In genomic region chr22:36233796-36234195, GRCh38 we compare ENCODE assay signal across 25 cellular contexts. TPM values are rescaled to one million over a fixed set of nuclear protein-coding genes. Genes with fewer than 3 reads are reported as not detected.
DNase-seq lines count a peak whose midpoint lies in the region; ATAC-seq, FAIRE-seq and TF ChIP-seq lines count a peak whose summit lies in the region.
"Had no signal": no experiment of that assay in that cellular context is flagged by ENCODE, and none has a peak within 500 bp of the region (broad histone marks: within the 10 kb centered on the region; RNA-seq: fewer than 3 reads in every experiment).

No MANE protein-coding gene starts in this region.

- H3K9me3 Mint-ChIP-seq in CD4-positive, alpha-beta memory T cell, result peaks cover 0 to 4% (median 0%) of the 10 kb centered on the region in 8 donors
- H3K9me3 Mint-ChIP-seq in nephron, result peaks cover 2% of the 10 kb centered on the region
- H3K9me3 Mint-ChIP-seq in CD8-positive, alpha-beta T cell, result peaks cover 3% of the 10 kb centered on the region

- peaks cover 63% of the 10 kb centered on the region for H3K36me3 ChIP-seq in CD4-positive, alpha-beta memory T cell (ENCODE audit: insufficient read depth, low read length)
- H3K36me3 ChIP-seq in IMR-90 (ENCODE audit: control insufficient read depth, insufficient read depth, low read length) (peaks cover 30% of the 10 kb centered on the region), GM12878 (ENCODE audit: control insufficient read depth in 2 of 2, insufficient read depth in 2 of 2, low read length in 1 of 2) (peaks cover 7 to 26% of the 10 kb centered on the region in 2 experiments; a peak in 3 of 4 replicates)
- H3K36me3 ChIP-seq in CD8-positive, alpha-beta T cell (ENCODE audit: insufficient read depth, low read length), result peaks cover 36% of the 10 kb centered on the region

- peaks cover 34 to 55% (median 43%) of the 10 kb centered on the region in 4 donors for H3K4me1 Mint-ChIP-seq in CD4-positive, alpha-beta memory T cell
- H3K4me1 Mint-ChIP-seq in nephron, result peaks cover 46% of the 10 kb centered on the region
- peaks cover 51% of the 10 kb centered on the region for H3K4me1 Mint-ChIP-seq in CD8-positive, alpha-beta T cell (ENCODE audit: low read depth)

- no peak overlapping the region for H2BK120ac ChIP-seq in IMR-90 (ENCODE audit: low read depth, low read length)

- H3K9me1 ChIP-seq in IMR-90 (ENCODE audit: insufficient read depth, low read length), result peaks cover 20% of the 10 kb centered on the region

- no peak overlapping the region for H2BK15ac ChIP-seq in IMR-90 (ENCODE audit: low read depth, low read length)

- TF ChIP-seq RAD21 in IMR-90 (IDR thresholded peaks at IDR 0.05; ENCODE audit: low read length) (no peak), GM12878 (IDR thresholded peaks at IDR 0.05; ENCODE audit: insufficient read depth, low read depth, low read length) (no peak)

- no peak overlapping the region for H3K4me3 ChIP-seq in CD4-positive, alpha-beta memory T cell (ENCODE audit: low read length in 2 of 2)
- H3K4me3 ChIP-seq in IMR-90 (ENCODE audit: insufficient read depth, low read depth, low read length) (no peak overlapping the region), GM12878 (no peak overlapping the region)
- H3K4me3 ChIP-seq in CD8-positive, alpha-beta T cell (ENCODE audit: low read depth, low read length), result no peak overlapping the region
- H3K4me3 ChIP-seq: adrenal gland, left ventricle myocardium inferior, mucosa of descending colon, pancreas, smooth muscle cell, transverse colon had no signal

- ATAC-seq in IMR-90 (ENCODE audit: low read depth), result peak; percentile 33
- no peak for ATAC-seq in GM12878
- no peak for ATAC-seq in CD8-positive, alpha-beta T cell
- ATAC-seq in GM21423 (IDR thresholded peaks at IDR 0.05; ENCODE audit: unreplicated experiment), result no peak
- ATAC-seq: mucosa of descending colon, pancreas, Right ventricle myocardium inferior, WTC11 had no signal

- H4K8ac ChIP-seq in IMR-90 (ENCODE audit: low read depth in 2 of 2, low read length in 2 of 2), result no peak overlapping the region

- no peaks in the 10 kb centered on the region for H3K27me3 Mint-ChIP-seq in CD4-positive, alpha-beta memory T cell
- H3K27me3 Mint-ChIP-seq in nephron (ENCODE audit: low read depth), result no peaks in the 10 kb centered on the region
- H3K27me3 Mint-ChIP-seq in CD8-positive, alpha-beta T cell (ENCODE audit: low read depth), result no peaks in the 10 kb centered on the region

- no peak overlapping the region for H2BK5ac ChIP-seq in IMR-90 (ENCODE audit: low read depth, low read length, poor library complexity, severe bottlenecking)

- H3K23ac ChIP-seq in IMR-90 (ENCODE audit: low read depth, low read length), result no peak overlapping the region

- no peak overlapping the region for H3K27ac ChIP-seq in CD4-positive, alpha-beta memory T cell (ENCODE audit: low read depth, low read length)
- H3K27ac ChIP-seq in IMR-90 (ENCODE audit: insufficient read depth, low read length), result no peak overlapping the region
- H3K27ac ChIP-seq in GM12878 (ENCODE audit: control insufficient read depth, insufficient read depth), result no peak overlapping the region
- H3K27ac ChIP-seq in CD8-positive, alpha-beta T cell (ENCODE audit: low read depth, low read length), result no peak overlapping the region
- H3K27ac ChIP-seq: adrenal gland, epithelial cell of prostate, left ventricle myocardium inferior, pancreas, transverse colon had no signal

- BruUV-seq in IMR-90 (replicated peaks; lab: Mats Ljungman, UMichigan) (no TSS peak), GM12878 (replicated peaks; lab: Mats Ljungman, UMichigan) (no TSS peak)

- H3K27me3 ChIP-seq in CD4-positive, alpha-beta memory T cell (ENCODE audit: insufficient read depth, low read length), result no peaks in the 10 kb centered on the region
- H3K27me3 ChIP-seq in IMR-90 (ENCODE audit: control insufficient read depth, insufficient read depth, low read length) (no peaks in the 10 kb centered on the region), GM12878 (replicated peaks in 1 of 2; ENCODE audit: control insufficient read depth in 2 of 2, insufficient read depth in 2 of 2, low read length in 1 of 2) (no peaks in the 10 kb centered on the region)
- H3K27me3 ChIP-seq in CD8-positive, alpha-beta T cell (ENCODE audit: insufficient read depth, low read length), result no peaks in the 10 kb centered on the region
- H3K27me3 ChIP-seq: adrenal gland, pancreas, transverse colon had no signal

- no peak overlapping the region for H3K4ac ChIP-seq in IMR-90 (ENCODE audit: low read depth, low read length)

- H2BK20ac ChIP-seq in IMR-90 (ENCODE audit: low read depth, low read length), result no peak overlapping the region

- no peak for TF ChIP-seq CTCF in IMR-90 (conservative IDR thresholded peaks at IDR 0.05; ENCODE audit: low read depth, low read length)
- TF ChIP-seq CTCF in GM12878 (IDR thresholded peaks at IDR 0.05 in 2 of 3, conservative IDR thresholded peaks at IDR 0.05 in 1 of 3; ENCODE audit: control insufficient read depth in 2 of 3, extremely low read depth in 1 of 3, insufficient read depth in 1 of 3, low read depth in 3 of 3, low read length in 3 of 3), result no peak
- TF ChIP-seq CTCF in nephron (IDR thresholded peaks at IDR 0.05; ENCODE audit: unreplicated experiment in 3 of 3), result no peak
- TF ChIP-seq CTCF in CD8-positive, alpha-beta T cell (IDR thresholded peaks at IDR 0.05), result no peak

- no peak overlapping the region for H2AK9ac ChIP-seq in IMR-90 (replicated peaks; ENCODE audit: low read depth, low read length, poor library complexity)

- H4K91ac ChIP-seq in IMR-90 (ENCODE audit: insufficient read depth, low read depth, low read length), result no peak overlapping the region

- peaks cover 38% of the 10 kb centered on the region for H3K4me1 ChIP-seq in CD4-positive, alpha-beta memory T cell (ENCODE audit: insufficient read depth, low read length)
- H3K4me1 ChIP-seq in IMR-90 (ENCODE audit: control insufficient read depth, insufficient read depth, low read length) (peaks cover 16% of the 10 kb centered on the region), GM12878 (ENCODE audit: control insufficient read depth, insufficient read depth, low read length) (peaks cover 26% of the 10 kb centered on the region)
- peaks cover 32% of the 10 kb centered on the region for H3K4me1 ChIP-seq in CD8-positive, alpha-beta T cell (ENCODE audit: insufficient read depth, low read length)

- intact Hi-C loops in CD4-positive, alpha-beta memory T cell (cut with micrococcal nuclease), result no loop called here
- intact Hi-C loops in IMR-90 (cut with micrococcal nuclease), result no loop called here
- intact Hi-C loops in GM12878 (cut with micrococcal nuclease; ENCODE audit: unreplicated experiment), result no loop called here
- intact Hi-C loops in CD8-positive, alpha-beta T cell (cut with DNase I, micrococcal nuclease), result no loop called here

- H3K4me3 Mint-ChIP-seq in CD4-positive, alpha-beta memory T cell, result peak overlapping the region in 1 of 8 donors; percentile 13
- H3K4me3 Mint-ChIP-seq in nephron, result no peak overlapping the region
- no peak overlapping the region for H3K4me3 Mint-ChIP-seq in CD8-positive, alpha-beta T cell
- H3K4me3 Mint-ChIP-seq: WTC11 had no signal

- no peak for TF ChIP-seq POLR2A in IMR-90 (IDR thresholded peaks at IDR 0.05; ENCODE audit: low read depth, low read length)
- TF ChIP-seq POLR2A in GM12878 (IDR thresholded peaks at IDR 0.05; ENCODE audit: low read depth, low read length), result no peak

- TF ChIP-seq EP300 in GM12878 (IDR thresholded peaks at IDR 0.05; ENCODE audit: borderline replicate concordance in 1 of 2, control insufficient read depth in 1 of 2, low read depth in 2 of 2, low read length in 2 of 2), result no peak

- no peak for FAIRE-seq in GM12878 (lab: Jason Lieb, UNC)
- FAIRE-seq: HTR-8/SVneo, pancreas had no signal

- no peak overlapping the region for H3K9ac ChIP-seq in IMR-90 (ENCODE audit: low read depth, low read length)
- no peak overlapping the region for H3K9ac ChIP-seq in GM12878 (ENCODE audit: control insufficient read depth, insufficient read depth, low read length)

- H3K4me2 ChIP-seq in IMR-90 (ENCODE audit: low read depth, low read length) (no peak overlapping the region), GM12878 (ENCODE audit: control insufficient read depth, insufficient read depth) (no peak overlapping the region)
- H3K4me2 ChIP-seq: smooth muscle cell had no signal

- H3K9me3 ChIP-seq in CD4-positive, alpha-beta memory T cell (ENCODE audit: control insufficient read depth in 1 of 2, low read length in 2 of 2), result no peaks in the 10 kb centered on the region
- H3K9me3 ChIP-seq in IMR-90 (ENCODE audit: control insufficient read depth, insufficient read depth, low read length) (no peaks in the 10 kb centered on the region), GM12878 (replicated peaks; ENCODE audit: control insufficient read depth, insufficient read depth, low read length) (no peaks in the 10 kb centered on the region; the same call in 2 of the 3 replicates)
- H3K9me3 ChIP-seq in CD8-positive, alpha-beta T cell (ENCODE audit: low read length), result no peaks in the 10 kb centered on the region
- H3K9me3 ChIP-seq: adrenal gland, left ventricle myocardium inferior, mucosa of descending colon, pancreas, transverse colon had no signal

- no peak overlapping the region for H2AFZ ChIP-seq in IMR-90 (replicated peaks; ENCODE audit: low read length, poor library complexity)
- no peak overlapping the region for H2AFZ ChIP-seq in GM12878 (ENCODE audit: control insufficient read depth, low read depth, low read length)

- in situ Hi-C loops in IMR-90 (cut with MboI; ENCODE audit: low sequenced_read_pairs) (no loop called here), GM12878 (cut with MboI) (no loop called here)

- CTCF ChIA-PET in CD4-positive, alpha-beta memory T cell (lab: Charles Lee; ENCODE audit: partially characterized antibody), result no interaction called here
- CTCF ChIA-PET in IMR-90 (lab: Yijun Ruan, JAX), result no interaction called here
- CTCF ChIA-PET in GM12878 (lab: Yijun Ruan, JAX), result interaction anchor here (1.2 to 1.5 kb wide), 3 partner anchors 16 to 52 kb away, joined by 3 to 5 read pairs (median 4); no protein-coding TSS in a partner anchor
- CTCF ChIA-PET in CD8-positive, alpha-beta T cell (lab: Charles Lee), result interaction anchor here (0.9 kb wide), 1 partner anchor 12 kb away, joined by 3 read pairs; no protein-coding TSS in a partner anchor

- SMC1A ChIA-PET in GM12878 (lab: Charles Lee; ENCODE audit: uncharacterized antibody, unreplicated experiment), result interaction anchor here (1.5 to 9.5 kb wide), 2 partner anchors 18 to 52 kb away, joined by 3 to 165 read pairs; partner anchors contain the start of gene APOL1

- RAD21 ChIA-PET in GM12878 (lab: Charles Lee; ENCODE audit: unreplicated experiment), result no interaction called here

- H3K56ac ChIP-seq in IMR-90 (ENCODE audit: extremely low read depth, insufficient read depth, low read length), result no peak overlapping the region

- POLR2A ChIA-PET in CD4-positive, alpha-beta memory T cell (lab: Charles Lee; ENCODE audit: partially characterized antibody), result no interaction called here
- POLR2A ChIA-PET in IMR-90 (lab: Charles Lee; ENCODE audit: unreplicated experiment) (no interaction called here), GM12878 (lab: Charles Lee) (interaction anchor here (1.0 to 1.3 kb wide), 2 partner anchors 19 to 20 kb away, joined by 4 read pairs; partner anchors contain the start of gene APOL1)
- POLR2A ChIA-PET in CD8-positive, alpha-beta T cell (lab: Charles Lee), result no interaction called here

- peaks cover 74 to 83% of the 10 kb centered on the region in 2 donors for H3K36me3 Mint-ChIP-seq in CD4-positive, alpha-beta memory T cell
- peaks cover 53% of the 10 kb centered on the region for H3K36me3 Mint-ChIP-seq in nephron (ENCODE audit: low read depth)
- H3K36me3 Mint-ChIP-seq in CD8-positive, alpha-beta T cell, result peaks cover 91% of the 10 kb centered on the region

- H3K27ac Mint-ChIP-seq in CD4-positive, alpha-beta memory T cell, result peak overlapping the region in 4 of 7 donors; percentile 3 to 81 (median 18)
- peak overlapping the region; percentile 23 to 49 (median 44) for H3K27ac Mint-ChIP-seq in nephron
- no peak overlapping the region for H3K27ac Mint-ChIP-seq in CD8-positive, alpha-beta T cell
- H3K27ac Mint-ChIP-seq: WTC11 had no signal

- WGBS in IMR-90 (ENCODE audit: extremely low coverage in 2 of 2, insufficient read length in 1 of 2), 2 experiments, result 70% methylated on average over 3 of the region's 7 CpGs; no CpG with 5 or more reads in 1 of the 2 experiments
- WGBS in GM12878 (ENCODE audit: insufficient coverage, insufficient replicate concordance, low lambda C conversion rate, missing lambda C conversion rate), result 99% methylated on average over 7 of the region's 7 CpGs

- dilution Hi-C loops in IMR-90 (cut with HindIII; ENCODE audit: low sequenced_read_pairs, unreplicated experiment), result no loop called here

- H4K20me1 ChIP-seq in IMR-90 (ENCODE audit: insufficient read depth, low read length) (peaks cover 9% of the 10 kb centered on the region; the same call in 1 of the 2 replicates), GM12878 (ENCODE audit: control insufficient read depth, insufficient read depth) (no peaks in the 10 kb centered on the region)

- no peak for DNase-seq in CD4-positive, alpha-beta memory T cell
- DNase-seq in IMR-90, result peak; percentile 26
- DNase-seq in GM12878 (ENCODE audit: low read depth, low spot score), result no peak
- no peak for DNase-seq in CD8-positive, alpha-beta T cell
- DNase-seq in NCI-H774 (lab: John Stamatoyannopoulos, UW), result no peak
- DNase-seq: activated gamma-delta T cell; GDM1; H7; left ventricle myocardium inferior; mucosa of descending colon; NCI-H1436; NCI-H2107; NCI-H446; pancreas; stimulated activated CD4-positive, alpha-beta T cell treated with anti-CD3 and anti-CD28 coated beads, Interleukin-1b, Interleukin-23, amount 100 ng/mL, for 48 hours; transverse colon had no signal

- no peak overlapping the region for H2AK5ac ChIP-seq in IMR-90 (ENCODE audit: low read depth, low read length)

- no peak overlapping the region for H3K18ac ChIP-seq in IMR-90 (ENCODE audit: low read depth, low read length)

- H3K14ac ChIP-seq in IMR-90 (replicated peaks; ENCODE audit: low read depth, low read length), result no peak overlapping the region

- H3K79me2 ChIP-seq in GM12878 (ENCODE audit: control insufficient read depth, insufficient read depth, low read length), result peaks cover 36% of the 10 kb centered on the region

- no peak overlapping the region for H4K5ac ChIP-seq in IMR-90 (ENCODE audit: low read depth, low read length)

- peaks cover 4 to 43% of the 10 kb centered on the region in 2 experiments for H3K79me1 ChIP-seq in IMR-90 (ENCODE audit: low read depth in 1 of 2, low read length in 2 of 2)

RNA-seq across cellular contexts. Expression of gene APOL2, which starts 5.5 kb away (rescaled TPM):
- 100 to 1,000 TPM in 1 of 2 experiments, 10 to 100 TPM in 1; 96.4 to 103 TPM for total RNA-seq in CD4-positive, alpha-beta memory T cell
- 10 to 100 TPM; 24.4 to 27.0 TPM for polyA plus RNA-seq in CD4-positive, alpha-beta memory T cell
- total RNA-seq in IMR-90 (2012; rRNA removed), result 40.3 and 57.5 TPM in 2 replicates
- polyA plus RNA-seq in IMR-90 (2012; rRNA removed), result 13.0 and 13.1 TPM in 2 replicates
- polyA plus RNA-seq in IMR-90 (2012; cell fraction: cytosol; rRNA removed), result 10.4 and 12.2 TPM in 2 replicates
- 21.4 and 27.7 TPM in 2 replicates for polyA plus RNA-seq in IMR-90 (2012; cell fraction: nucleus; rRNA removed; ENCODE audit: low replicate concordance)
- 49.8 and 51.5 TPM in 2 replicates for total RNA-seq in GM12878 (2013; cell fraction: nucleolus; rRNA removed)
- total RNA-seq in GM12878 (2014; rRNA removed), result 25.1 and 26.6 TPM in 2 replicates
- 27.0 and 27.3 TPM in 2 replicates for total RNA-seq in GM12878 (2014; rRNA removed; fragmentation: Illumina TruSeq; extraction: Trizol)
- total RNA-seq in GM12878 (2021), result 29.0 and 32.9 TPM in 2 replicates
- polyA plus RNA-seq in GM12878 (2011; ENCODE audit: low read depth), result 33.3 TPM
- polyA plus RNA-seq in GM12878 (2011; rRNA removed), result 32.6 and 39.9 TPM in 2 replicates
- 46.3 and 57.5 TPM in 2 replicates for polyA plus RNA-seq in GM12878 (2011; cell fraction: cytosol; rRNA removed)
- 60.3 and 68.3 TPM in 2 replicates for polyA plus RNA-seq in GM12878 (2011; cell fraction: nucleus; rRNA removed)
- 50.1 and 55.3 TPM in 2 replicates for polyA plus RNA-seq in GM12878 (2012)
- 22.3 and 24.9 TPM in 2 replicates for polyA plus RNA-seq in GM12878 (2014; fragmentation: Illumina TruSeq; extraction: Trizol)
- polyA plus RNA-seq in GM12878 (2014; fragmentation: Nextera tagmentation; extraction: Ambion mirVana), result 10 to 100 TPM in 1 of 2 experiments, 1 to 10 TPM in 1; 4.4 to 14.7 TPM
- polyA plus RNA-seq in GM12878 (2014; rRNA removed), result 26.9 and 27.4 TPM in 2 replicates
- polyA plus RNA-seq in GM12878 (2016; fragmentation: Nextera tagmentation; extraction: Ambion mirVana), result 10 to 100 TPM; 12.3 to 13.7 TPM
- 65.0 and 103 TPM in 2 replicates for polyA minus RNA-seq in GM12878 (2011; rRNA and poly(A)+ RNA removed)
- 17.5 and 18.0 TPM in 2 replicates for polyA minus RNA-seq in GM12878 (2011; cell fraction: cytosol; rRNA and poly(A)+ RNA removed)
- 14.6 and 21.5 TPM in 2 replicates for polyA minus RNA-seq in GM12878 (2011; cell fraction: nucleus; rRNA and poly(A)+ RNA removed)
- 10 to 100 TPM; 17.4 to 18.2 TPM for total RNA-seq in CD8-positive, alpha-beta T cell
- polyA plus RNA-seq: neural cell had no signal

RNA-seq across cellular contexts. Expression of gene APOL1, which starts 19.1 kb away (rescaled TPM):
- total RNA-seq in CD4-positive, alpha-beta memory T cell, result 10 to 100 TPM; 27.5 to 31.2 TPM
- 10 to 100 TPM in 1 of 2 donors, 1 to 10 TPM in 1; 6.3 to 24.9 TPM for polyA plus RNA-seq in CD4-positive, alpha-beta memory T cell
- 0.36 and 0.56 TPM in 2 replicates for total RNA-seq in IMR-90 (2012; rRNA removed)
- 0.69 and 0.77 TPM in 2 replicates for polyA plus RNA-seq in IMR-90 (2012; rRNA removed)
- polyA plus RNA-seq in IMR-90 (2012; cell fraction: cytosol; rRNA removed), result 0.38 and 0.84 TPM in 2 replicates
- 0.42 and 0.97 TPM in 2 replicates for polyA plus RNA-seq in IMR-90 (2012; cell fraction: nucleus; rRNA removed; ENCODE audit: low replicate concordance)
- 27.2 and 29.3 TPM in 2 replicates for total RNA-seq in GM12878 (2013; cell fraction: nucleolus; rRNA removed)
- total RNA-seq in GM12878 (2014; rRNA removed), result 13.7 and 14.4 TPM in 2 replicates
- total RNA-seq in GM12878 (2014; rRNA removed; fragmentation: Illumina TruSeq; extraction: Trizol), result 12.6 and 13.1 TPM in 2 replicates
- total RNA-seq in GM12878 (2021), result 27.4 and 28.6 TPM in 2 replicates
- polyA plus RNA-seq in GM12878 (2011; ENCODE audit: low read depth), result 63.5 TPM
- 27.2 and 42.0 TPM in 2 replicates for polyA plus RNA-seq in GM12878 (2011; rRNA removed)
- polyA plus RNA-seq in GM12878 (2011; cell fraction: cytosol; rRNA removed), result 38.4 and 39.9 TPM in 2 replicates
- 65.7 and 104 TPM in 2 replicates for polyA plus RNA-seq in GM12878 (2011; cell fraction: nucleus; rRNA removed)
- 68.7 and 73.3 TPM in 2 replicates for polyA plus RNA-seq in GM12878 (2012)
- 20.6 and 25.3 TPM in 2 replicates for polyA plus RNA-seq in GM12878 (2014; fragmentation: Illumina TruSeq; extraction: Trizol)
- 10 to 100 TPM in 1 of 2 experiments, 1 to 10 TPM in 1; 9.0 to 10.7 TPM for polyA plus RNA-seq in GM12878 (2014; fragmentation: Nextera tagmentation; extraction: Ambion mirVana)
- polyA plus RNA-seq in GM12878 (2014; rRNA removed), result 18.3 and 18.7 TPM in 2 replicates
- 10 to 100 TPM; 17.2 to 18.0 TPM for polyA plus RNA-seq in GM12878 (2016; fragmentation: Nextera tagmentation; extraction: Ambion mirVana)
- polyA minus RNA-seq in GM12878 (2011; rRNA and poly(A)+ RNA removed), result 33.8 and 34.1 TPM in 2 replicates
- 11.8 and 16.4 TPM in 2 replicates for polyA minus RNA-seq in GM12878 (2011; cell fraction: cytosol; rRNA and poly(A)+ RNA removed)
- 15.2 and 21.3 TPM in 2 replicates for polyA minus RNA-seq in GM12878 (2011; cell fraction: nucleus; rRNA and poly(A)+ RNA removed)
- 1 to 10 TPM; 5.0 to 5.3 TPM for total RNA-seq in CD8-positive, alpha-beta T cell
- total RNA-seq: H7, smooth muscle cell had no signal
- polyA plus RNA-seq: neural cell had no signal

RNA-seq across cellular contexts. Expression of gene APOL4, which starts 32.2 kb away (rescaled TPM):
- not detected for total RNA-seq in CD4-positive, alpha-beta memory T cell
- polyA plus RNA-seq in CD4-positive, alpha-beta memory T cell, result not detected
- total RNA-seq in IMR-90 (2012; rRNA removed) (not detected in 2 replicates), GM12878 (2014; rRNA removed) (not detected in 2 replicates), GM12878 (2014; rRNA removed; fragmentation: Illumina TruSeq; extraction: Trizol) (not detected in 2 replicates), GM12878 (2021) (0.13 TPM in 1 of 2 replicates, not detected in the other)
- polyA plus RNA-seq in IMR-90 (2012; rRNA removed) (0.07 TPM in 1 of 2 replicates, not detected in the other), GM12878 (2011; rRNA removed) (not detected in 2 replicates), GM12878 (2014; fragmentation: Illumina TruSeq; extraction: Trizol) (0.13 and 0.24 TPM in 2 replicates), GM12878 (2014; fragmentation: Nextera tagmentation; extraction: Ambion mirVana) (not detected), GM12878 (2014; rRNA removed) (0.03 and 0.22 TPM in 2 replicates), GM12878 (2016; fragmentation: Nextera tagmentation; extraction: Ambion mirVana) (under 1 TPM in 1 of 2 experiments, not detected in 1; 0.19 TPM)
- 0.02 and 0.03 TPM in 2 replicates for polyA plus RNA-seq in IMR-90 (2012; cell fraction: cytosol; rRNA removed)
- 0.10 and 0.22 TPM in 2 replicates for polyA plus RNA-seq in IMR-90 (2012; cell fraction: nucleus; rRNA removed; ENCODE audit: low replicate concordance)
- not detected in 2 replicates for total RNA-seq in GM12878 (2013; cell fraction: nucleolus; rRNA removed)
- polyA plus RNA-seq in GM12878 (2011; ENCODE audit: low read depth), result 0.09 TPM
- polyA plus RNA-seq in GM12878 (2011; cell fraction: cytosol; rRNA removed), result not detected in 2 replicates
- polyA plus RNA-seq in GM12878 (2011; cell fraction: nucleus; rRNA removed), result 0.04 and 0.09 TPM in 2 replicates
- polyA plus RNA-seq in GM12878 (2012), result 0.13 TPM in 1 of 2 replicates, not detected in the other
- 0.26 TPM in 1 of 2 replicates, not detected in the other for polyA minus RNA-seq in GM12878 (2011; rRNA and poly(A)+ RNA removed)
- not detected in 2 replicates for polyA minus RNA-seq in GM12878 (2011; cell fraction: cytosol; rRNA and poly(A)+ RNA removed)
- polyA minus RNA-seq in GM12878 (2011; cell fraction: nucleus; rRNA and poly(A)+ RNA removed), result not detected in 2 replicates
- total RNA-seq in CD8-positive, alpha-beta T cell, result not detected
- total RNA-seq: H7 had no signal
- polyA plus RNA-seq: neural cell, smooth muscle cell had no signal

Comparison
In these comparisons a context has a peak if more than half of its experiments do, and no peak if none do; other contexts are left out.
1. CTCF ChIA-PET loops: an anchor here in GM12878 (1.2 to 1.5 kb wide) and CD8-positive, alpha-beta T cell (0.9 kb wide); none called in CD4-positive, alpha-beta memory T cell and IMR-90.